8 cellular contexts compared by ENCODE assay signal in the genomic region with DNA sequence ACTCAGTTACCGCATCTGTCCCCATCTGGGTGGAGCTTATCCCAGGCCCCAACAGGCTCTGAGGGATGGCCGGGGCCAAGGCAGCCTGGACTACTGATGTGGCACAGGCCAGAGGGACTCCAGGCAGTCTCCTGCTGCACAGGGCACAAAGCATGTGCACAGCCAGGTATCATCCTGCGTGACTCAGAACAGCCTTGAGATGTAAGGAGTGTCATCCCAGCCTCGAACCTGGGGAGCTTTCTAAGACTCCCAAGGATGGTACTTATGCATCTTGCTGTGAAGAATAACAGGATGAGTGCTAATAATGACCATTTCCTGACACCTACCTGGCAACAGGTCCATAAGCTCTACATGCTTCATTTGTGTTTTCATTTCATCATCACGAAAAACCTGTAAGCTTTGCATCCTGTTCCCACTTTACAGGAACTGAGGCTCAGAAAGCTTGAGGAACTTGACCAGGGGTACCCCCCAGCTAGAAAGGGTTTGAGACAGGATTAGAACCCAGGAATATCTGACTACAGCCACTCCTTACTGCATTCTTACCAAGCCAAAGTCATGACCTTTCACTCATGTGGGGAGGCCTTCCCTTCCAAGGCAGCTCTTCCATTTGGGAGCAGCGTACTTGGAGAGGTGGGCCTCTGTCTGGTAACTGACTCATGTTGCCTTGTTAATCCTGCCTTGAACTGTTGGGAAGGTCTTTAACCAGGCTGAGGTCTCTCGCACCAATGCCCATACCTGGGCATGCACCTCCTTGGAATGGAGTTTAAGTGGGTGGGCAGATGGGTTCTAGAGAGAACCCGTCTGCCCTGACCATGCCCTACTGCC. TPM values are rescaled to one million over a fixed set of nuclear protein-coding genes. Genes with fewer than 3 reads are reported as not detected.
DNase-seq lines count a peak whose midpoint lies in the region; ATAC-seq and TF ChIP-seq lines count a peak whose summit lies in the region.

No MANE protein-coding gene starts in this region.

- H3K4me3 Mint-ChIP-seq in MCF 10A (ENCODE audit: unreplicated experiment): peak overlapping the region; percentile 79
- H3K4me3 Mint-ChIP-seq in mesothelial cell of epicardium: peak overlapping the region; percentile 65

- TF ChIP-seq CTCF in GM06990 (IDR thresholded peaks at IDR 0.05; ENCODE audit: insufficient read depth, low read length, poor library complexity, severe bottlenecking): no peak
- TF ChIP-seq CTCF in MCF 10A (IDR thresholded peaks at IDR 0.05; ENCODE audit: unreplicated experiment): no peak
- TF ChIP-seq CTCF in mesothelial cell of epicardium (IDR thresholded peaks at IDR 0.05; ENCODE audit: unreplicated experiment): no peak

- H3K27me3 ChIP-seq in GM06990 (replicated peaks; ENCODE audit: control insufficient read depth, insufficient read depth, low read length): no peaks in the 10 kb centered on the region

- H3K36me3 Mint-ChIP-seq in MCF 10A (ENCODE audit: insufficient read depth, unreplicated experiment) (peaks cover 28% of the 10 kb centered on the region), mesothelial cell of epicardium (no peaks in the 10 kb centered on the region)

- ATAC-seq in HG03439 (IDR thresholded peaks at IDR 0.05; ENCODE audit: unreplicated experiment): peak; percentile 2
- ATAC-seq in HG03520 (IDR thresholded peaks at IDR 0.05; ENCODE audit: unreplicated experiment): no peak

- H3K4me1 Mint-ChIP-seq in MCF 10A (ENCODE audit: insufficient read depth, unreplicated experiment) (peaks cover 25% of the 10 kb centered on the region), mesothelial cell of epicardium (peaks cover 2% of the 10 kb centered on the region)

- CTCF ChIA-PET in MCF 10A (lab: Yijun Ruan, JAX): interaction anchor here (0.6 to 7.9 kb wide), 11 partner anchors 9 to 61 kb away, joined by 3 to 80 read pairs (median 4); no protein-coding TSS in a partner anchor

- intact Hi-C loops in MCF 10A (cut with micrococcal nuclease): no loop called here

- peak overlapping the region; percentile 92; the same call in 1 of the 2 replicates for H3K4me3 ChIP-seq in GM06990 (replicated peaks; ENCODE audit: low read depth, low read length)

- POLR2A ChIA-PET in MCF 10A (lab: Yijun Ruan, JAX): interaction anchor here (0.7 to 24.6 kb wide), 14 partner anchors 8 to 84 kb away, joined by 3 to 671 read pairs (median 10); partner anchors contain the start of genes RBCK1, SOX12 and TBC1D20

- H3K27ac Mint-ChIP-seq in MCF 10A (ENCODE audit: low read depth, unreplicated experiment) (peak overlapping the region; percentile 74), mesothelial cell of epicardium (no peak overlapping the region)

- TSS peak; percentile 45 for BruUV-seq in MCF 10A (replicated peaks; lab: Mats Ljungman, UMichigan)

- DNase-seq in GM06990 (ENCODE audit: extremely low read depth, insufficient read length) (no peak), MCF 10A (ENCODE audit: unreplicated experiment) (no peak), mesothelial cell of epicardium (ENCODE audit: low spot score in 2 of 2, unreplicated experiment in 2 of 2) (no peak), LoVo (ENCODE audit: low spot score) (no peak), NCI-H510A (lab: John Stamatoyannopoulos, UW) (no peak)
- no peak for DNase-seq in stimulated activated CD4-positive, alpha-beta T cell treated with anti-CD3 and anti-CD28 coated beads, Interleukin-15, amount 100 ng/mL, for 24 hours

- peaks cover 2% of the 10 kb centered on the region; the same call in 1 of the 2 replicates for H3K36me3 ChIP-seq in GM06990 (ENCODE audit: control insufficient read depth, insufficient read depth, low read length)

- no peaks in the 10 kb centered on the region for H3K9me3 Mint-ChIP-seq in MCF 10A (ENCODE audit: unreplicated experiment)
- no peaks in the 10 kb centered on the region for H3K9me3 Mint-ChIP-seq in mesothelial cell of epicardium

- H3K27me3 Mint-ChIP-seq in MCF 10A (ENCODE audit: insufficient read depth, unreplicated experiment) (no peaks in the 10 kb centered on the region), mesothelial cell of epicardium (ENCODE audit: low read depth) (no peaks in the 10 kb centered on the region)

RNA-seq across cellular contexts. Expression of gene TRIB3, which starts 1.9 kb away (rescaled TPM):
- 477 and 598 TPM in 2 replicates for total RNA-seq in MCF 10A (2022)
- total RNA-seq in mesothelial cell of epicardium: 3.6 to 3.9 TPM (median 3.8 TPM) in 3 replicates

RNA-seq across cellular contexts. Expression of gene RBCK1, which starts 25.6 kb away (rescaled TPM):
- 353 and 488 TPM in 2 replicates for total RNA-seq in MCF 10A (2022)
- total RNA-seq in mesothelial cell of epicardium: 108 to 111 TPM (median 108 TPM) in 3 replicates

RNA-seq across cellular contexts. Expression of gene NRSN2, which starts 35.6 kb away (rescaled TPM):
- total RNA-seq in MCF 10A (2022) (8.2 and 8.4 TPM in 2 replicates), mesothelial cell of epicardium (41.0 to 46.2 TPM (median 41.2 TPM) in 3 replicates)

RNA-seq across cellular contexts. Expression of gene SOX12, which starts 57.2 kb away (rescaled TPM):
- total RNA-seq in MCF 10A (2022): 17.2 and 17.6 TPM in 2 replicates
- 65.9 to 67.0 TPM (median 66.8 TPM) in 3 replicates for total RNA-seq in mesothelial cell of epicardium

Comparison
In these comparisons a context has a peak if more than half of its experiments do, and no peak if none do; other contexts are left out.
1. RNA of gene TRIB3, which starts 1.9 kb away (total RNA-seq): 477 to 598 TPM in MCF 10A; 3.6 to 3.9 TPM in mesothelial cell of epicardium; every median in the first group is over 10 times any median in the second.